ENCODE assay signal across 21 cellular contexts in genomic region chr9:82939451-82939850, GRCh38.
A peak's percentile ranks its signal among the peaks of the same experiment; 100 is the strongest.
DNase-seq lines count a peak whose midpoint lies in the region; ATAC-seq and FAIRE-seq lines count a peak whose summit lies in the region.
"Had no signal": no experiment of that assay in that cellular context is flagged by ENCODE, and none has a peak within 500 bp of the region (broad histone marks: within the 10 kb centered on the region; RNA-seq: fewer than 3 reads in every experiment).

No MANE protein-coding gene starts in this region.

- no peaks in the 10 kb centered on the region for H3K36me3 Mint-ChIP-seq in activated CD4-positive, alpha-beta T cell treated with anti-CD3 and anti-CD28 coated beads for 36 hours (ENCODE audit: low read depth)
- H3K36me3 Mint-ChIP-seq in T-helper 17 cell (ENCODE audit: low read depth): no peaks in the 10 kb centered on the region
- H3K36me3 Mint-ChIP-seq: CD4-positive, alpha-beta memory T cell; immature natural killer cell had no signal

- no peak overlapping the region for H3K4me3 Mint-ChIP-seq in activated CD4-positive, alpha-beta T cell treated with anti-CD3 and anti-CD28 coated beads for 36 hours
- no peak overlapping the region for H3K4me3 Mint-ChIP-seq in T-helper 17 cell
- H3K4me3 Mint-ChIP-seq: activated CD4-positive, alpha-beta T cell treated with anti-CD3 and anti-CD28 coated beads, Interleukin-2, amount 10 ng/mL, durations not matched to agents 24 days and 14 days; CD4-positive, alpha-beta memory T cell; immature natural killer cell had no signal

- CTCF ChIA-PET in activated CD4-positive, alpha-beta T cell treated with anti-CD3 and anti-CD28 coated beads for 36 hours (lab: Charles Lee): no interaction called here

- FAIRE-seq in islet of Langerhans (lab: Jason Lieb, UNC) (peak; percentile 98), urothelium cell line (lab: Jason Lieb, UNC) (no peak)
- FAIRE-seq: GM19239, HTR-8/SVneo had no signal

- POLR2A ChIA-PET in activated CD4-positive, alpha-beta T cell treated with anti-CD3 and anti-CD28 coated beads for 36 hours (lab: Charles Lee): no interaction called here

- H3K9me3 ChIP-seq in T-helper 17 cell (ENCODE audit: control insufficient read depth, low read length, poor library complexity, severe bottlenecking): no peaks in the 10 kb centered on the region
- H3K9me3 ChIP-seq: esophagus squamous epithelium, neutrophil had no signal

- H3K27ac Mint-ChIP-seq in activated CD4-positive, alpha-beta T cell treated with anti-CD3 and anti-CD28 coated beads for 36 hours: no peak overlapping the region
- H3K27ac Mint-ChIP-seq in T-helper 17 cell: no peak overlapping the region
- H3K27ac Mint-ChIP-seq: activated CD4-positive, alpha-beta T cell treated with anti-CD3 and anti-CD28 coated beads, Interleukin-2, amount 10 ng/mL, durations not matched to agents 24 days and 14 days; activated naive CD4-positive, alpha-beta T cell treated with anti-CD3 and anti-CD28 coated beads, Interleukin-2, amount 50 U/mL, for 72 hours; CD4-positive, alpha-beta memory T cell; immature natural killer cell had no signal

- no peaks in the 10 kb centered on the region for H3K27me3 Mint-ChIP-seq in activated CD4-positive, alpha-beta T cell treated with anti-CD3 and anti-CD28 coated beads for 36 hours
- H3K27me3 Mint-ChIP-seq in T-helper 17 cell: no peaks in the 10 kb centered on the region
- H3K27me3 Mint-ChIP-seq: activated CD4-positive, alpha-beta T cell treated with anti-CD3 and anti-CD28 coated beads, Interleukin-2, amount 10 ng/mL, durations not matched to agents 24 days and 14 days; CD4-positive, alpha-beta memory T cell had no signal

- peak; percentile 12 for DNase-seq in activated CD4-positive, alpha-beta T cell treated with anti-CD3 and anti-CD28 coated beads for 36 hours
- no peak for DNase-seq in activated CD4-positive, alpha-beta T cell treated with anti-CD3 and anti-CD28 coated beads, Interleukin-2, amount 50 U/mL, for 48 hours
- peak; percentile 20 for DNase-seq in NCI-H2196 treated with DMSO at 0.1 percent for 48 hours (lab: John Stamatoyannopoulos, UW; ENCODE audit: unreplicated experiment)
- peak; percentile 15 for DNase-seq in urothelium cell line (ENCODE audit: low spot score)
- DNase-seq in T-helper 17 cell: no peak
- DNase-seq: activated CD4-positive, alpha-beta T cell treated with anti-CD3 and anti-CD28 coated beads, Interleukin-2, amount 10 ng/mL, durations not matched to agents 24 days and 14 days; brain microvascular endothelial cell; CD4-positive, alpha-beta memory T cell; dorsolateral prefrontal cortex; esophagus squamous epithelium; immature natural killer cell; midbrain; right cardiac atrium; stimulated activated CD8-positive, alpha-beta memory T cell treated with anti-CD3 and anti-CD28 coated beads, Interleukin-4, amount 100 ng/mL, for 48 hours had no signal

- H3K9me3 Mint-ChIP-seq in activated CD4-positive, alpha-beta T cell treated with anti-CD3 and anti-CD28 coated beads for 36 hours (ENCODE audit: low read depth): peaks cover 1% of the 10 kb centered on the region
- H3K9me3 Mint-ChIP-seq: activated CD4-positive, alpha-beta T cell treated with anti-CD3 and anti-CD28 coated beads, Interleukin-2, amount 10 ng/mL, durations not matched to agents 24 days and 14 days had no signal

- intact Hi-C loops in activated CD4-positive, alpha-beta T cell treated with anti-CD3 and anti-CD28 coated beads for 36 hours (cut with DNase I, micrococcal nuclease): no loop called here

- ATAC-seq in activated CD4-positive, alpha-beta T cell treated with anti-CD3 and anti-CD28 coated beads for 36 hours: peak; percentile 44
- ATAC-seq in HG03095 (IDR thresholded peaks at IDR 0.05; ENCODE audit: unreplicated experiment) (no peak), T-helper 17 cell (no peak), HG02610 (IDR thresholded peaks at IDR 0.05; ENCODE audit: unreplicated experiment) (no peak)
- ATAC-seq: right cardiac atrium had no signal

- H3K4me1 Mint-ChIP-seq in activated CD4-positive, alpha-beta T cell treated with anti-CD3 and anti-CD28 coated beads for 36 hours: peaks cover 2% of the 10 kb centered on the region
- H3K4me1 Mint-ChIP-seq in T-helper 17 cell: no peaks in the 10 kb centered on the region
- H3K4me1 Mint-ChIP-seq: activated CD4-positive, alpha-beta T cell treated with anti-CD3 and anti-CD28 coated beads, Interleukin-2, amount 10 ng/mL, durations not matched to agents 24 days and 14 days; CD4-positive, alpha-beta memory T cell; immature natural killer cell had no signal

Comparison
In these comparisons a context has a peak if more than half of its experiments do, and no peak if none do; other contexts are left out.
1. DNase-seq: peak in activated CD4-positive, alpha-beta T cell treated with anti-CD3 and anti-CD28 coated beads for 36 hours (single experiment), NCI-H2196 treated with DMSO at 0.1 percent for 48 hours (single experiment) and urothelium cell line (single experiment); none in activated CD4-positive, alpha-beta T cell treated with anti-CD3 and anti-CD28 coated beads, Interleukin-2, amount 50 U/mL, for 48 hours (0 of 2) and T-helper 17 cell (0 of 3).